ENCODE assay signal across 26 cellular contexts in genomic region chr6:52588710-52589091, GRCh38. TPM values are rescaled to one million over a fixed set of nuclear protein-coding genes. Genes with fewer than 3 reads are reported as not detected.
DNase-seq lines count a peak whose midpoint lies in the region; ATAC-seq, FAIRE-seq and TF ChIP-seq lines count a peak whose summit lies in the region.
"Had no signal": no experiment of that assay in that cellular context is flagged by ENCODE, and none has a peak within 500 bp of the region (broad histone marks: within the 10 kb centered on the region; RNA-seq: fewer than 3 reads in every experiment).

No MANE protein-coding gene starts in this region.

- H3K36me3 ChIP-seq in astrocyte (ENCODE audit: insufficient read depth, low read length) = no peaks in the 10 kb centered on the region
- H3K36me3 ChIP-seq in right lobe of liver = no peaks in the 10 kb centered on the region
- no peaks in the 10 kb centered on the region for H3K36me3 ChIP-seq in smooth muscle cell (ENCODE audit: low read depth)
- H3K36me3 ChIP-seq in body of pancreas (replicated peaks in 1 of 2; ENCODE audit: insufficient read depth in 1 of 2, low read depth in 2 of 2) = no peaks in the 10 kb centered on the region
- no peaks in the 10 kb centered on the region for H3K36me3 ChIP-seq in tibial nerve
- H3K36me3 ChIP-seq: breast epithelium, colonic mucosa, upper lobe of left lung had no signal

- peak overlapping the region; percentile 60 for H3K27ac Mint-ChIP-seq in astrocyte (ENCODE audit: unreplicated experiment)
- no peak overlapping the region for H3K27ac Mint-ChIP-seq in stimulated activated effector memory CD8-positive, alpha-beta T cell treated with anti-CD3 and anti-CD28 coated beads, Interleukin-12 subunit alpha, Interleukin-12 subunit beta, amount 100 ng/mL, for 72 hours
- H3K27ac Mint-ChIP-seq: activated B cell treated with CpG ODN at 0.5 μM for 24 hours; effector memory CD8-positive, alpha-beta T cell; IgD-negative memory B cell had no signal

- peaks cover 11% of the 10 kb centered on the region for H3K4me1 ChIP-seq in astrocyte (ENCODE audit: insufficient read depth, low read length)
- peaks cover 0 to 29% (median 13%) of the 10 kb centered on the region in 4 donors for H3K4me1 ChIP-seq in right lobe of liver
- peaks cover 4% of the 10 kb centered on the region for H3K4me1 ChIP-seq in smooth muscle cell (ENCODE audit: low read depth)
- peaks cover 8% of the 10 kb centered on the region for H3K4me1 ChIP-seq in body of pancreas
- H3K4me1 ChIP-seq in tibial nerve = peaks cover 0 to 13% (median 0%) of the 10 kb centered on the region in 4 donors
- H3K4me1 ChIP-seq: breast epithelium, colonic mucosa had no signal

- TF ChIP-seq CTCF in astrocyte (IDR thresholded peaks at IDR 0.05; ENCODE audit: insufficient read depth, low read depth, low read length) (no peak), right lobe of liver (IDR thresholded peaks at IDR 0.05) (no peak), smooth muscle cell (IDR thresholded peaks at IDR 0.05; ENCODE audit: borderline replicate concordance, insufficient read depth, poor library complexity, severe bottlenecking) (no peak), body of pancreas (IDR thresholded peaks at IDR 0.05) (no peak), tibial nerve (IDR thresholded peaks at IDR 0.05) (no peak)

- TF ChIP-seq EP300 in tibial nerve (IDR thresholded peaks at IDR 0.05) = no peak

- H3K4me2 ChIP-seq in astrocyte (ENCODE audit: low read length) (peak overlapping the region; percentile 24), smooth muscle cell (peak overlapping the region; percentile 4)

- DNase-seq in HTR-8/SVneo (ENCODE audit: insufficient read length, low spot score) (no peak), astrocyte (ENCODE audit: low read depth) (no peak), right lobe of liver (no peak), smooth muscle cell (lab: John Stamatoyannopoulos, UW; ENCODE audit: unreplicated experiment) (no peak), body of pancreas (no peak), tibial nerve (ENCODE audit: low spot score in 2 of 2) (no peak)
- no peak for DNase-seq in stimulated activated effector memory CD8-positive, alpha-beta T cell treated with anti-CD3 and anti-CD28 coated beads, Interleukin-12 subunit alpha, Interleukin-12 subunit beta, amount 100 ng/mL, for 72 hours (ENCODE audit: low spot score in 2 of 2)
- DNase-seq: activated B cell treated with CpG ODN at 0.5 μM for 24 hours; activated CD4-positive, alpha-beta T cell treated with anti-CD3 and anti-CD28 coated beads, Interleukin-2, amount 50 U/mL, for 4 hours; activated naive CD4-positive, alpha-beta T cell treated with Interleukin-2 at 50 U/mL for 16 hours; Calu3; colonic mucosa; effector memory CD8-positive, alpha-beta T cell; foreskin fibroblast; heart right ventricle; mammary epithelial cell; NCI-H1048; NCI-H510A treated with DMSO at 0.1 percent for 48 hours; SHP77 treated with DMSO at 0.1 percent for 48 hours; stimulated activated CD4-positive, alpha-beta T cell treated with anti-CD3 and anti-CD28 coated beads, Interleukin-1b, Interleukin-23, amount 100 ng/mL, for 48 hours; stimulated activated CD8-positive, alpha-beta memory T cell treated with anti-CD3 and anti-CD28 coated beads, Interleukin-4, amount 100 ng/mL, for 48 hours; upper lobe of left lung had no signal

- ATAC-seq in right lobe of liver (peak in 3 of 4 donors; percentile 4 to 8 (median 6)), body of pancreas (no peak)
- ATAC-seq in stimulated activated effector memory CD8-positive, alpha-beta T cell treated with anti-CD3 and anti-CD28 coated beads, Interleukin-12 subunit alpha, Interleukin-12 subunit beta, amount 100 ng/mL, for 72 hours = no peak
- ATAC-seq: effector memory CD8-positive, alpha-beta T cell; esophagus mucosa; heart right ventricle had no signal

- H3K9me3 ChIP-seq in astrocyte (ENCODE audit: insufficient read depth, low read depth, low read length) (no peaks in the 10 kb centered on the region), right lobe of liver (no peaks in the 10 kb centered on the region), smooth muscle cell (replicated peaks; ENCODE audit: low read depth) (no peaks in the 10 kb centered on the region), body of pancreas (no peaks in the 10 kb centered on the region), tibial nerve (no peaks in the 10 kb centered on the region)
- H3K9me3 ChIP-seq: breast epithelium, colonic mucosa, heart right ventricle, upper lobe of left lung had no signal

- WGBS in right lobe of liver (ENCODE audit: insufficient coverage, low coverage, low lambda C conversion rate, missing lambda C conversion rate) = 8% methylated on average over 1 of the region's 1 CpG
- WGBS in smooth muscle cell (ENCODE audit: low lambda C conversion rate) = 67% methylated on average over 1 of the region's 1 CpG
- WGBS in body of pancreas, 2 donors = 60 to 80% methylated on average over 1 of the region's 1 CpG
- WGBS in tibial nerve, 2 donors = 53 to 55% methylated on average over 1 of the region's 1 CpG

- no peaks in the 10 kb centered on the region for H3K79me2 ChIP-seq in astrocyte (ENCODE audit: insufficient read depth, low read length)
- H3K79me2 ChIP-seq in smooth muscle cell (ENCODE audit: low read depth) = no peaks in the 10 kb centered on the region

- H3K9ac ChIP-seq in astrocyte (ENCODE audit: low read length) (no peak overlapping the region), smooth muscle cell (ENCODE audit: low read depth) (no peak overlapping the region)

- H3K27me3 Mint-ChIP-seq in astrocyte (ENCODE audit: low read depth, unreplicated experiment) = no peaks in the 10 kb centered on the region
- H3K27me3 Mint-ChIP-seq: activated B cell treated with CpG ODN at 0.5 μM for 24 hours had no signal

- H3F3A ChIP-seq in smooth muscle cell (ENCODE audit: low read depth) = peaks cover 2% of the 10 kb centered on the region

- H4K20me1 ChIP-seq in astrocyte (ENCODE audit: insufficient read depth, low read length) = no peaks in the 10 kb centered on the region
- no peaks in the 10 kb centered on the region for H4K20me1 ChIP-seq in smooth muscle cell (ENCODE audit: low read depth)

- no peak overlapping the region for H3K4me3 ChIP-seq in astrocyte (ENCODE audit: insufficient read depth, low read depth, low read length)
- H3K4me3 ChIP-seq in right lobe of liver = no peak overlapping the region
- no peak overlapping the region for H3K4me3 ChIP-seq in smooth muscle cell
- H3K4me3 ChIP-seq in body of pancreas = no peak overlapping the region
- H3K4me3 ChIP-seq in tibial nerve = no peak overlapping the region
- H3K4me3 ChIP-seq: breast epithelium, colonic mucosa, heart right ventricle, skin epidermis, upper lobe of left lung had no signal

- FAIRE-seq in HTR-8/SVneo (lab: Jason Lieb, UNC) (peak; percentile 13), astrocyte (lab: Jason Lieb, UNC) (no peak)

- TF ChIP-seq POLR2A in right lobe of liver (IDR thresholded peaks at IDR 0.05) (no peak), body of pancreas (IDR thresholded peaks at IDR 0.05) (no peak), tibial nerve (IDR thresholded peaks at IDR 0.05) (no peak)

- no peaks in the 10 kb centered on the region for H3K36me3 Mint-ChIP-seq in astrocyte (ENCODE audit: low read depth, unreplicated experiment)
- no peaks in the 10 kb centered on the region for H3K36me3 Mint-ChIP-seq in stimulated activated effector memory CD8-positive, alpha-beta T cell treated with anti-CD3 and anti-CD28 coated beads, Interleukin-12 subunit alpha, Interleukin-12 subunit beta, amount 100 ng/mL, for 72 hours
- H3K36me3 Mint-ChIP-seq: IgD-negative memory B cell had no signal

- no peaks in the 10 kb centered on the region for H3K9me3 Mint-ChIP-seq in astrocyte (ENCODE audit: unreplicated experiment)
- no peaks in the 10 kb centered on the region for H3K9me3 Mint-ChIP-seq in stimulated activated effector memory CD8-positive, alpha-beta T cell treated with anti-CD3 and anti-CD28 coated beads, Interleukin-12 subunit alpha, Interleukin-12 subunit beta, amount 100 ng/mL, for 72 hours
- H3K9me3 Mint-ChIP-seq: activated B cell treated with CpG ODN at 0.5 μM for 24 hours; effector memory CD8-positive, alpha-beta T cell; IgD-negative memory B cell had no signal

- no peak overlapping the region for H3K27ac ChIP-seq in astrocyte (ENCODE audit: low read depth, low read length)
- peak overlapping the region in 2 of 3 donors; percentile 45 to 70 for H3K27ac ChIP-seq in right lobe of liver
- H3K27ac ChIP-seq in smooth muscle cell (ENCODE audit: low read depth) = no peak overlapping the region
- H3K27ac ChIP-seq in body of pancreas = no peak overlapping the region
- no peak overlapping the region for H3K27ac ChIP-seq in tibial nerve
- H3K27ac ChIP-seq: colonic mucosa, heart right ventricle, skin epidermis, upper lobe of left lung had no signal

- no peaks in the 10 kb centered on the region for H3K27me3 ChIP-seq in astrocyte (ENCODE audit: insufficient read depth, low read length)
- no peaks in the 10 kb centered on the region for H3K27me3 ChIP-seq in right lobe of liver
- no peaks in the 10 kb centered on the region for H3K27me3 ChIP-seq in smooth muscle cell (ENCODE audit: low read depth)
- H3K27me3 ChIP-seq in body of pancreas = no peaks in the 10 kb centered on the region
- no peaks in the 10 kb centered on the region for H3K27me3 ChIP-seq in tibial nerve
- H3K27me3 ChIP-seq: breast epithelium, colonic mucosa, heart right ventricle, upper lobe of left lung had no signal

- H3K4me3 Mint-ChIP-seq in astrocyte (ENCODE audit: unreplicated experiment) = no peak overlapping the region
- no peak overlapping the region for H3K4me3 Mint-ChIP-seq in stimulated activated effector memory CD8-positive, alpha-beta T cell treated with anti-CD3 and anti-CD28 coated beads, Interleukin-12 subunit alpha, Interleukin-12 subunit beta, amount 100 ng/mL, for 72 hours
- H3K4me3 Mint-ChIP-seq: activated B cell treated with CpG ODN at 0.5 μM for 24 hours; effector memory CD8-positive, alpha-beta T cell; IgD-negative memory B cell had no signal

- H3K4me1 Mint-ChIP-seq in astrocyte (ENCODE audit: low read depth, unreplicated experiment) = peaks cover 15% of the 10 kb centered on the region
- no peaks in the 10 kb centered on the region for H3K4me1 Mint-ChIP-seq in stimulated activated effector memory CD8-positive, alpha-beta T cell treated with anti-CD3 and anti-CD28 coated beads, Interleukin-12 subunit alpha, Interleukin-12 subunit beta, amount 100 ng/mL, for 72 hours
- H3K4me1 Mint-ChIP-seq: activated B cell treated with CpG ODN at 0.5 μM for 24 hours, IgD-negative memory B cell had no signal

- intact Hi-C loops in right lobe of liver (cut with DNase I) (no loop called here), body of pancreas (cut with DNase I) (no loop called here)

- H2AFZ ChIP-seq in astrocyte (ENCODE audit: low read depth, low read length) = peak overlapping the region; percentile 28
- H2AFZ ChIP-seq in smooth muscle cell (ENCODE audit: low read depth) = no peak overlapping the region

RNA-seq across cellular contexts. Expression of gene TRAM2, which starts 11.8 kb away (rescaled TPM):
- total RNA-seq in astrocyte = 88.7 and 93.4 TPM in 2 replicates
- total RNA-seq in right lobe of liver = 10 to 100 TPM; 16.1 to 24.8 (median 17.8) TPM
- total RNA-seq in smooth muscle cell = 32.0 and 35.6 TPM in 2 replicates
- 17.2 and 18.2 TPM in 2 replicates for polyA plus RNA-seq in smooth muscle cell
- total RNA-seq in body of pancreas = 1 to 10 TPM; 6.7 to 7.9 TPM
- total RNA-seq in tibial nerve = 10 to 100 TPM; 21.3 to 27.5 (median 23.7) TPM

Comparison
In these comparisons a context has a peak if more than half of its experiments do, and no peak if none do; other contexts are left out.
1. H3K27ac ChIP-seq: peak in right lobe of liver (2 of 3); none in astrocyte (single experiment), smooth muscle cell (single experiment), body of pancreas (0 of 4) and tibial nerve (0 of 4).
2. ATAC-seq: peak in right lobe of liver (3 of 4); none in body of pancreas (single experiment) and stimulated activated effector memory CD8-positive, alpha-beta T cell treated with anti-CD3 and anti-CD28 coated beads, Interleukin-12 subunit alpha, Interleukin-12 subunit beta, amount 100 ng/mL, for 72 hours (single experiment).